ENCODE assay signal across 9 cellular contexts in genomic region chr1:112507896-112508241, GRCh38. TPM values are rescaled to one million over a fixed set of nuclear protein-coding genes. Genes with fewer than 3 reads are reported as not detected.
DNase-seq lines count a peak whose midpoint lies in the region; ATAC-seq and TF ChIP-seq lines count a peak whose summit lies in the region.
"Had no signal": no experiment of that assay in that cellular context is flagged by ENCODE, and none has a peak within 500 bp of the region (broad histone marks: within the 10 kb centered on the region; RNA-seq: fewer than 3 reads in every experiment).

No MANE protein-coding gene starts in this region.

- TF ChIP-seq POLR2A in esophagus squamous epithelium (IDR thresholded peaks at IDR 0.05), result no peak

- H3K4me1 ChIP-seq in esophagus squamous epithelium, result peaks cover 12 to 61% (median 23%) of the 10 kb centered on the region in 3 donors

- no peaks in the 10 kb centered on the region for H3K36me3 ChIP-seq in esophagus squamous epithelium

- H3K27ac ChIP-seq in esophagus squamous epithelium, result peak overlapping the region in 1 of 4 donors; percentile 13

- H3K9me3 Mint-ChIP-seq in progenitor cell of endocrine pancreas (ENCODE audit: low read depth), result no peaks in the 10 kb centered on the region

- ATAC-seq in GM18519 (IDR thresholded peaks at IDR 0.05; ENCODE audit: low FRiP score, unreplicated experiment), result no peak
- ATAC-seq in GM18517 (IDR thresholded peaks at IDR 0.05; ENCODE audit: unreplicated experiment), result no peak

- H3K27me3 Mint-ChIP-seq in progenitor cell of endocrine pancreas, result peaks cover 92% of the 10 kb centered on the region

- peak overlapping the region; percentile 62 for H3K4me3 Mint-ChIP-seq in progenitor cell of endocrine pancreas (ENCODE audit: low read depth)

- DNase-seq in DMS79 treated with DMSO at 0.1 percent for 48 hours (lab: John Stamatoyannopoulos, UW), result peak; percentile 15
- no peak for DNase-seq in DMS79 (lab: John Stamatoyannopoulos, UW)
- peak; percentile 25 to 49 for DNase-seq in activated CD4-positive, alpha-beta T cell treated with anti-CD3 and anti-CD28 coated beads for 4 hours
- DNase-seq in esophagus squamous epithelium (lab: John Stamatoyannopoulos, UW), result no peak
- no peak for DNase-seq in progenitor cell of endocrine pancreas (ENCODE audit: low spot score, unreplicated experiment)
- no peak for DNase-seq in EL

- H3K36me3 Mint-ChIP-seq in progenitor cell of endocrine pancreas (ENCODE audit: insufficient read depth), result no peaks in the 10 kb centered on the region

- H3K27ac Mint-ChIP-seq in progenitor cell of endocrine pancreas, result no peak overlapping the region

- no peaks in the 10 kb centered on the region for H3K4me1 Mint-ChIP-seq in progenitor cell of endocrine pancreas (ENCODE audit: low read depth)

- H3K4me3 ChIP-seq in esophagus squamous epithelium, result peak overlapping the region; percentile 51 to 75 (median 74)

- H3K27me3 ChIP-seq in esophagus squamous epithelium, result peaks cover 0 to 56% (median 3%) of the 10 kb centered on the region in 4 donors

- no peaks in the 10 kb centered on the region for H3K9me3 ChIP-seq in esophagus squamous epithelium

- 0% methylated on average over 2 to 5 of the region's 15 CpGs for WGBS in esophagus squamous epithelium, 2 donors

- intact Hi-C loops in esophagus squamous epithelium (cut with DNase I), result loop anchor here (10.0 kb wide), 1 partner anchor 197 kb away; the partner anchor contains the start of gene RHOC

- TF ChIP-seq CTCF in esophagus squamous epithelium (IDR thresholded peaks at IDR 0.05), result no peak
- TF ChIP-seq CTCF in progenitor cell of endocrine pancreas (IDR thresholded peaks at IDR 0.05; ENCODE audit: unreplicated experiment), result no peak

RNA-seq across cellular contexts. Expression of gene WNT2B, which starts 0.9 kb away (rescaled TPM):
- total RNA-seq in esophagus squamous epithelium, result 10 to 100 TPM in 2 of 4 donors, 1 to 10 TPM in 2; 2.9 to 11.6 (median 8.2) TPM
- total RNA-seq in progenitor cell of endocrine pancreas, result 0.77 and 1.6 TPM in 2 replicates
- total RNA-seq: activated CD8-positive, alpha-beta memory T cell treated with anti-CD3 and anti-CD28 coated beads for 36 hours had no signal

Comparison
In these comparisons a context has a peak if more than half of its experiments do, and no peak if none do; other contexts are left out.
1. DNase-seq: peak in DMS79 treated with DMSO at 0.1 percent for 48 hours (single experiment) and activated CD4-positive, alpha-beta T cell treated with anti-CD3 and anti-CD28 coated beads for 4 hours (2 of 2); none in DMS79 (single experiment), esophagus squamous epithelium (single experiment), progenitor cell of endocrine pancreas (single experiment) and EL (single experiment).